Comparison of ENCODE assay signal across 9 cellular contexts in genomic region chr11:289706-290620, GRCh38. TPM values are rescaled to one million over a fixed set of nuclear protein-coding genes. Genes with fewer than 3 reads are reported as not detected.
DNase-seq lines count a peak whose midpoint lies in the region; ATAC-seq lines count a peak whose summit lies in the region.
"Had no signal": no experiment of that assay in that cellular context is flagged by ENCODE, and none has a peak within 500 bp of the region (broad histone marks: within the 10 kb centered on the region; RNA-seq: fewer than 3 reads in every experiment).

No MANE protein-coding gene starts in this region.

- peak; percentile 59 for ATAC-seq in central memory CD8-positive, alpha-beta T cell (replicated peaks; ENCODE audit: extremely low read depth, poor library complexity, severe bottlenecking)
- ATAC-seq in GM21360 (IDR thresholded peaks at IDR 0.05; ENCODE audit: unreplicated experiment) (no peak), GM19328 (IDR thresholded peaks at IDR 0.05; ENCODE audit: unreplicated experiment) (no peak)

- H3K27me3 Mint-ChIP-seq in central memory CD8-positive, alpha-beta T cell: no peaks in the 10 kb centered on the region

- peaks cover 39% of the 10 kb centered on the region for H3K4me1 Mint-ChIP-seq in central memory CD8-positive, alpha-beta T cell

- peaks cover 4 to 23% of the 10 kb centered on the region in 2 donors for H3K27me3 ChIP-seq in mucosa of rectum (ENCODE audit: control insufficient read depth in 2 of 2, insufficient read depth in 2 of 2, low read length in 2 of 2)

- H3K9me3 ChIP-seq in mucosa of rectum (ENCODE audit: control insufficient read depth in 2 of 2, low read length in 2 of 2): no peaks in the 10 kb centered on the region

- no peaks in the 10 kb centered on the region for H3K9me3 Mint-ChIP-seq in central memory CD8-positive, alpha-beta T cell

- peak overlapping the region in 1 of 2 donors; percentile 33 for H3K9ac ChIP-seq in mucosa of rectum (ENCODE audit: low read depth in 1 of 2, low read length in 2 of 2)

- peaks cover 34% of the 10 kb centered on the region for H3K36me3 Mint-ChIP-seq in central memory CD8-positive, alpha-beta T cell (ENCODE audit: insufficient read depth)

- H3K27ac Mint-ChIP-seq in central memory CD8-positive, alpha-beta T cell (ENCODE audit: low read depth): peak overlapping the region; percentile 89

- H3K4me3 ChIP-seq in Jurkat, Clone E6-1 (ENCODE audit: low read length): peak overlapping the region; percentile 47
- H3K4me3 ChIP-seq in mucosa of rectum (ENCODE audit: low read length in 2 of 2): peak overlapping the region; percentile 30 to 41

- DNase-seq in 8988T (peak; percentile 49), HuH-7 (ENCODE audit: low spot score) (no peak), NCI-H82 (lab: John Stamatoyannopoulos, UW) (no peak)
- DNase-seq in Jurkat, Clone E6-1 (ENCODE audit: low read depth, low spot score): no peak
- DNase-seq in central memory CD8-positive, alpha-beta T cell (ENCODE audit: low spot score in 2 of 2): no peak

- peaks cover 12 to 17% of the 10 kb centered on the region in 2 donors for H3K4me1 ChIP-seq in mucosa of rectum (ENCODE audit: control insufficient read depth in 2 of 2, insufficient read depth in 2 of 2, low read length in 2 of 2)

- H3K36me3 ChIP-seq in mucosa of rectum (ENCODE audit: control insufficient read depth in 2 of 2, insufficient read depth in 2 of 2, low read length in 2 of 2): no peaks in the 10 kb centered on the region

- H3K4me3 Mint-ChIP-seq in central memory CD8-positive, alpha-beta T cell: peak overlapping the region; percentile 88

- H3K27ac ChIP-seq in mucosa of rectum (ENCODE audit: low read depth in 2 of 2, low read length in 2 of 2): peak overlapping the region in 1 of 2 donors; percentile 16

RNA-seq across cellular contexts. Expression of gene PGGHG, which starts 1.0 kb away (rescaled TPM):
- polyA plus RNA-seq in Jurkat, Clone E6-1 (2012; ENCODE audit: insufficient read depth, insufficient read length): 148 TPM

RNA-seq across cellular contexts. Expression of gene IFITM5, which starts 9.4 kb away (rescaled TPM):
- not detected for polyA plus RNA-seq in Jurkat, Clone E6-1 (2012; ENCODE audit: insufficient read depth, insufficient read length)
- polyA plus RNA-seq: lung had no signal

RNA-seq across cellular contexts. Expression of gene NLRP6, which starts 11.8 kb away (rescaled TPM):
- polyA plus RNA-seq in Jurkat, Clone E6-1 (2012; ENCODE audit: insufficient read depth, insufficient read length): 0.29 TPM

RNA-seq across cellular contexts. Expression of gene IFITM2, which starts 17.7 kb away (rescaled TPM):
- 211 TPM for polyA plus RNA-seq in Jurkat, Clone E6-1 (2012; ENCODE audit: insufficient read depth, insufficient read length)

RNA-seq across cellular contexts. Expression of gene IFITM1, which starts 23.9 kb away (rescaled TPM):
- polyA plus RNA-seq in Jurkat, Clone E6-1 (2012; ENCODE audit: insufficient read depth, insufficient read length): 63.9 TPM
